Comparison of ENCODE assay signal across 9 cellular contexts in genomic region chr4:101527186-101527585, GRCh38.
DNase-seq lines count a peak whose midpoint lies in the region; ATAC-seq and TF ChIP-seq lines count a peak whose summit lies in the region.
"Had no signal": no experiment of that assay in that cellular context is flagged by ENCODE, and none has a peak within 500 bp of the region (broad histone marks: within the 10 kb centered on the region; RNA-seq: fewer than 3 reads in every experiment).

No MANE protein-coding gene starts in this region.

- no peak overlapping the region for H3K27ac Mint-ChIP-seq in mesothelial cell of epicardium

- in situ Hi-C loops in ACHN (cut with HindIII; ENCODE audit: low pct_ligation_motif_present, low pct_unique_long_range_greater_than_20kb, low sequenced_read_pairs), result no loop called here

- TF ChIP-seq CTCF in GM10248 (IDR thresholded peaks at IDR 0.05; ENCODE audit: control extremely low read depth, extremely low read depth, low read depth, missing control alignments), result no peak
- no peak for TF ChIP-seq CTCF in mesothelial cell of epicardium (IDR thresholded peaks at IDR 0.05; ENCODE audit: unreplicated experiment)

- no peaks in the 10 kb centered on the region for H3K4me1 Mint-ChIP-seq in mesothelial cell of epicardium

- CTCF ChIA-PET in GM10248 (lab: Yijun Ruan, JAX), result interaction anchor here (0.6 to 1.4 kb wide), 2 partner anchors 12 to 774 kb away, joined by 3 read pairs; no protein-coding TSS in a partner anchor

- no peaks in the 10 kb centered on the region for H3K27me3 Mint-ChIP-seq in mesothelial cell of epicardium (ENCODE audit: low read depth)

- peak; percentile 89 for ATAC-seq in HG02642 (IDR thresholded peaks at IDR 0.05; ENCODE audit: poor library complexity, unreplicated experiment)
- peak; percentile 99 for ATAC-seq in activated CD4-positive, CD25-positive, alpha-beta regulatory T cell treated with anti-CD3 and anti-CD28 coated beads, Interleukin-2, amount 50 U/mL, for 24 hours

- H3K4me3 Mint-ChIP-seq in mesothelial cell of epicardium, result no peak overlapping the region

- H3K9me3 Mint-ChIP-seq in mesothelial cell of epicardium, result peaks cover 21% of the 10 kb centered on the region

- DNase-seq in GM10248 (ENCODE audit: extremely low spot score) (peak; percentile 42), kidney glomerular epithelial cell (lab: John Stamatoyannopoulos, UW) (peak; percentile 31), ACHN (no peak), SIG-M5 (lab: John Stamatoyannopoulos, UW) (no peak), D341Med (ENCODE audit: low spot score) (no peak), mesothelial cell of epicardium (ENCODE audit: low spot score in 2 of 2, unreplicated experiment in 2 of 2) (no peak)
- DNase-seq: right lobe of liver had no signal

- no peaks in the 10 kb centered on the region for H3K36me3 Mint-ChIP-seq in mesothelial cell of epicardium

- POLR2A ChIA-PET in GM10248 (lab: Yijun Ruan, JAX), result no interaction called here

Comparison
In these comparisons a context has a peak if more than half of its experiments do, and no peak if none do; other contexts are left out.
1. DNase-seq: peak in GM10248 (single experiment) and kidney glomerular epithelial cell (single experiment); none in ACHN (single experiment), SIG-M5 (single experiment), D341Med (single experiment) and mesothelial cell of epicardium (0 of 2).